Comparison of ENCODE assay signal across 9 cellular contexts in genomic region chr17:2777242-2777867, GRCh38. TPM values are rescaled to one million over a fixed set of nuclear protein-coding genes. Genes with fewer than 3 reads are reported as not detected.
DNase-seq lines count a peak whose midpoint lies in the region; ATAC-seq and TF ChIP-seq lines count a peak whose summit lies in the region.
"Had no signal": no experiment of that assay in that cellular context is flagged by ENCODE, and none has a peak within 500 bp of the region (broad histone marks: within the 10 kb centered on the region; RNA-seq: fewer than 3 reads in every experiment).

No MANE protein-coding gene starts in this region.

- H3K9me3 ChIP-seq in T-helper 17 cell (ENCODE audit: control insufficient read depth, low read length, poor library complexity, severe bottlenecking) = no peaks in the 10 kb centered on the region
- no peaks in the 10 kb centered on the region for H3K9me3 ChIP-seq in iPS-18c (ENCODE audit: control insufficient read depth, insufficient read depth, low read length)
- H3K9me3 ChIP-seq in stomach = no peaks in the 10 kb centered on the region

- no peak for TF ChIP-seq CTCF in stomach (IDR thresholded peaks at IDR 0.05)

- H3K27me3 Mint-ChIP-seq in activated naive CD4-positive, alpha-beta T cell treated with anti-CD3 and anti-CD28 coated beads, Interleukin-2, amount 50 U/mL, for 24 hours = peaks cover 25% of the 10 kb centered on the region
- peaks cover 46% of the 10 kb centered on the region for H3K27me3 Mint-ChIP-seq in T-helper 17 cell

- no peak for DNase-seq in activated naive CD4-positive, alpha-beta T cell treated with anti-CD3 and anti-CD28 coated beads, Interleukin-2, amount 50 U/mL, for 16 hours
- no peak for DNase-seq in T-helper 17 cell
- no peak for DNase-seq in stomach
- DNase-seq in SW 1271 (lab: John Stamatoyannopoulos, UW) = no peak

- peaks cover 8 to 85% (median 32%) of the 10 kb centered on the region in 3 donors for H3K27me3 ChIP-seq in stomach

- no peak overlapping the region for H3K27ac Mint-ChIP-seq in activated naive CD4-positive, alpha-beta T cell treated with anti-CD3 and anti-CD28 coated beads, Interleukin-2, amount 50 U/mL, for 24 hours
- no peak overlapping the region for H3K27ac Mint-ChIP-seq in T-helper 17 cell

- no peak for TF ChIP-seq EP300 in stomach (IDR thresholded peaks at IDR 0.05)

- no peaks in the 10 kb centered on the region for H3K36me3 Mint-ChIP-seq in activated naive CD4-positive, alpha-beta T cell treated with anti-CD3 and anti-CD28 coated beads, Interleukin-2, amount 50 U/mL, for 24 hours
- peaks cover 8% of the 10 kb centered on the region for H3K36me3 Mint-ChIP-seq in T-helper 17 cell (ENCODE audit: low read depth)

- no peak overlapping the region for H3K27ac ChIP-seq in stomach

- H3K4me3 ChIP-seq in iPS-18c (ENCODE audit: insufficient read depth, low read depth, low read length) (peak overlapping the region; percentile 74), stomach (peak overlapping the region; percentile 27 to 44 (median 35))

- H3K4me3 Mint-ChIP-seq in activated naive CD4-positive, alpha-beta T cell treated with anti-CD3 and anti-CD28 coated beads, Interleukin-2, amount 50 U/mL, for 24 hours = peak overlapping the region; percentile 57
- peak overlapping the region; percentile 81 for H3K4me3 Mint-ChIP-seq in T-helper 17 cell

- no peaks in the 10 kb centered on the region for H3K36me3 ChIP-seq in stomach

- intact Hi-C loops in stomach (cut with DNase I; ENCODE audit: low total_unique reads) = no loop called here

- H3K4me1 Mint-ChIP-seq in activated naive CD4-positive, alpha-beta T cell treated with anti-CD3 and anti-CD28 coated beads, Interleukin-2, amount 50 U/mL, for 24 hours = peaks cover 5% of the 10 kb centered on the region
- H3K4me1 Mint-ChIP-seq in T-helper 17 cell = peaks cover 14% of the 10 kb centered on the region

- no peaks in the 10 kb centered on the region for H3K9me3 Mint-ChIP-seq in activated naive CD4-positive, alpha-beta T cell treated with anti-CD3 and anti-CD28 coated beads, Interleukin-2, amount 50 U/mL, for 24 hours

- WGBS in stomach, 5 donors = 31 to 41% (median 34%) methylated on average over 8 to 11 of the region's 11 CpGs

- peaks cover 5 to 14% (median 11%) of the 10 kb centered on the region in 4 donors for H3K4me1 ChIP-seq in stomach

- no peak for TF ChIP-seq POLR2A in stomach (IDR thresholded peaks at IDR 0.05)

- ATAC-seq in T-helper 17 cell (no peak), HG03175 (IDR thresholded peaks at IDR 0.05; ENCODE audit: unreplicated experiment) (no peak), GM21381 (IDR thresholded peaks at IDR 0.05; ENCODE audit: unreplicated experiment) (no peak)

RNA-seq across cellular contexts. Expression of gene RAP1GAP2, which starts 18.9 kb away (rescaled TPM):
- 100 to 1,000 TPM in 1 of 2 donors, 10 to 100 TPM in 1; 77.3 to 109 TPM for total RNA-seq in T-helper 17 cell
- total RNA-seq in stomach = 10 to 100 TPM; 26.4 to 92.4 (median 50.7) TPM
- 10 to 100 TPM; 11.8 to 25.0 (median 17.9) TPM for polyA plus RNA-seq in stomach

RNA-seq across cellular contexts. Expression of gene CCDC92B, which starts 27.9 kb away (rescaled TPM):
- total RNA-seq in T-helper 17 cell = under 1 TPM; 0.13 to 0.37 TPM
- 1 to 10 TPM in 1 of 5 donors, not detected in 4; 1.7 TPM for total RNA-seq in stomach
- under 1 TPM in 2 of 3 donors, not detected in 1; 0.12 to 0.48 TPM for polyA plus RNA-seq in stomach
- total RNA-seq: M059J had no signal
